ENCODE assay signal across 9 cellular contexts in the genomic region with DNA sequence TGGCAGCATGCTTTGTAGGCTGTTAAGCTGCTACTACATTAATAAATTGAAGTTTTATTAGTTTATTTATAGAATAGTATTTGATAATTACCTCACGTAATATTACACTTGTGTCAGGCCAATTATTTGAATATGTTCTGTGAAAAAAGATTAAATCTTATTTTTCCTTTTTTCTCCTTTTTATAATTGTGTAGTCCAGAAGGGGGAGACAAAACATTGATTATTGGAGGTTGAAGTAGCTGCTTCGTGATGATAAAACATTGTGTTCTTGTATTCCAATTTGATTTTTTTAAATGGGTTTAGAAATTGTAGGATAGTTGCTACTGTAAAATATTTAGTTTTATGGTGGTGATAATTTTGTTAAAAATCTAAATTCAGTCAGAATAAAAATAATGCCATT.
DNase-seq lines count a peak whose midpoint lies in the region; ATAC-seq, FAIRE-seq and TF ChIP-seq lines count a peak whose summit lies in the region.
"Had no signal": no experiment of that assay in that cellular context is flagged by ENCODE, and none has a peak within 500 bp of the region (broad histone marks: within the 10 kb centered on the region; RNA-seq: fewer than 3 reads in every experiment).

No MANE protein-coding gene starts in this region.

- H2BK15ac ChIP-seq in IMR-90 (ENCODE audit: low read depth, low read length): no peak overlapping the region

- H3K56ac ChIP-seq in IMR-90 (ENCODE audit: extremely low read depth, insufficient read depth, low read length): no peak overlapping the region

- peak; percentile 59 for DNase-seq in DMS 273 (lab: John Stamatoyannopoulos, UW; ENCODE audit: unreplicated experiment)
- peak; percentile 18 for DNase-seq in IMR-90
- DNase-seq in K562 (ENCODE audit: extremely low read depth in 1 of 4, low spot score in 3 of 4): peak in 2 of 4 experiments; percentile 1 to 2
- peak; percentile 22 for DNase-seq in myocyte (ENCODE audit: low read depth)
- no peak for DNase-seq in stimulated activated CD4-positive, alpha-beta T cell treated with anti-CD3 and anti-CD28 coated beads, Interleukin-4, amount 100 ng/mL, for 1 hour
- DNase-seq in NCI-H187 (lab: John Stamatoyannopoulos, UW): no peak

- no peak for TF ChIP-seq EP300 in K562 (IDR thresholded peaks at IDR 0.05; ENCODE audit: low read length)

- dilution Hi-C loops in IMR-90 (cut with HindIII; ENCODE audit: low sequenced_read_pairs, unreplicated experiment): no loop called here

- no peak overlapping the region for H2BK120ac ChIP-seq in IMR-90 (ENCODE audit: low read depth, low read length)

- intact Hi-C loops in IMR-90 (cut with micrococcal nuclease) (loop anchor here (2.0 to 5.0 kb wide), 2 partner anchors 398 to 914 kb away; no protein-coding TSS in a partner anchor), K562 (cut with micrococcal nuclease) (no loop called here)

- no peak overlapping the region for H3K18ac ChIP-seq in IMR-90 (ENCODE audit: low read depth, low read length)

- H3K9me3 ChIP-seq in IMR-90 (ENCODE audit: control insufficient read depth, insufficient read depth, low read length): no peaks in the 10 kb centered on the region
- no peaks in the 10 kb centered on the region for H3K9me3 ChIP-seq in K562 (replicated peaks; ENCODE audit: control insufficient read depth, insufficient read depth, low read depth, low read length)

- 0 out of 4 replicates have a peak, but pooled peaks cover 0 to 4% of the 10 kb centered on the region in 2 experiments for H3K79me1 ChIP-seq in IMR-90 (ENCODE audit: low read depth in 1 of 2, low read length in 2 of 2)

- POLR2A ChIA-PET in IMR-90 (lab: Charles Lee; ENCODE audit: unreplicated experiment): interaction anchor here (0.6 to 0.8 kb wide), 2 partner anchors 543 to 840 kb away, joined by 4 to 8 read pairs; no protein-coding TSS in a partner anchor
- POLR2A ChIA-PET in K562 (lab: Yijun Ruan, JAX): interaction anchor here (0.5 kb wide), 1 partner anchor 115 kb away, joined by 3 read pairs; no protein-coding TSS in a partner anchor

- TF ChIP-seq POLR2A in IMR-90 (IDR thresholded peaks at IDR 0.05; ENCODE audit: low read depth, low read length) (no peak), K562 (conservative IDR thresholded peaks at IDR 0.05) (no peak)

- H4K20me1 ChIP-seq in IMR-90 (ENCODE audit: insufficient read depth, low read length) (no peaks in the 10 kb centered on the region), K562 (replicated peaks; ENCODE audit: control insufficient read depth, insufficient read depth, low read length) (no peaks in the 10 kb centered on the region)

- peak; percentile 72 for TF ChIP-seq RAD21 in IMR-90 (IDR thresholded peaks at IDR 0.05; ENCODE audit: low read length)
- TF ChIP-seq RAD21 in K562 (CRISPR knock-in tag; conservative IDR thresholded peaks at IDR 0.05 in 1 of 2, IDR thresholded peaks at IDR 0.05 in 1 of 2): peak; percentile 20 to 56; a peak in 3 of 4 replicates

- no peak overlapping the region for H4K8ac ChIP-seq in IMR-90 (ENCODE audit: low read depth in 2 of 2, low read length in 2 of 2)

- no peak overlapping the region for H3K23ac ChIP-seq in IMR-90 (ENCODE audit: low read depth, low read length)

- H3K4me1 ChIP-seq in IMR-90 (ENCODE audit: control insufficient read depth, insufficient read depth, low read length) (no peaks in the 10 kb centered on the region), K562 (replicated peaks in 1 of 2; ENCODE audit: control insufficient read depth in 2 of 2, insufficient read depth in 2 of 2, low read length in 2 of 2) (no peaks in the 10 kb centered on the region)

- H3K27me3 ChIP-seq in IMR-90 (ENCODE audit: control insufficient read depth, insufficient read depth, low read length) (no peaks in the 10 kb centered on the region), K562 (ENCODE audit: control insufficient read depth in 2 of 2, insufficient read depth in 2 of 2, low read length in 2 of 2) (no peaks in the 10 kb centered on the region)

- no peak overlapping the region for H3K14ac ChIP-seq in IMR-90 (replicated peaks; ENCODE audit: low read depth, low read length)

- no peaks in the 10 kb centered on the region for H3K9me1 ChIP-seq in IMR-90 (ENCODE audit: insufficient read depth, low read length)
- H3K9me1 ChIP-seq in K562 (ENCODE audit: control insufficient read depth, insufficient read depth, low read length): no peaks in the 10 kb centered on the region

- H2BK5ac ChIP-seq in IMR-90 (ENCODE audit: low read depth, low read length, poor library complexity, severe bottlenecking): no peak overlapping the region

- ATAC-seq in IMR-90 (ENCODE audit: low read depth): no peak
- ATAC-seq in K562: no peak
- no peak for ATAC-seq in HG03571 (IDR thresholded peaks at IDR 0.05; ENCODE audit: unreplicated experiment)
- ATAC-seq in HG03135 (IDR thresholded peaks at IDR 0.05; ENCODE audit: unreplicated experiment): no peak

- no peak overlapping the region for H3K4ac ChIP-seq in IMR-90 (ENCODE audit: low read depth, low read length)

- TF ChIP-seq CTCF in IMR-90 (conservative IDR thresholded peaks at IDR 0.05; ENCODE audit: low read depth, low read length) (peak; percentile 62), K562 (IDR thresholded peaks at IDR 0.05 in 2 of 3, conservative IDR thresholded peaks at IDR 0.05 in 1 of 3; ENCODE audit: insufficient read depth in 2 of 3, low read depth in 1 of 3, low read length in 3 of 3) (peak in 1 of 3 experiments; percentile 50; a peak in 2 of 6 replicates)

- H3K36me3 ChIP-seq in IMR-90 (ENCODE audit: control insufficient read depth, insufficient read depth, low read length) (no peaks in the 10 kb centered on the region), K562 (ENCODE audit: control insufficient read depth, insufficient read depth, low read length) (no peaks in the 10 kb centered on the region)

- CTCF ChIA-PET in IMR-90 (lab: Yijun Ruan, JAX) (interaction anchor here (0.6 to 1.1 kb wide), 3 partner anchors 16 to 1526 kb away, joined by 3 to 4 read pairs (median 3); no protein-coding TSS in a partner anchor), K562 (lab: Yijun Ruan, JAX; ENCODE audit: low intra/inter-chr PET ratio) (no interaction called here)

- no peak overlapping the region for H4K5ac ChIP-seq in IMR-90 (ENCODE audit: low read depth, low read length)

- H3K4me2 ChIP-seq in IMR-90 (ENCODE audit: low read depth, low read length): no peak overlapping the region
- no peak overlapping the region for H3K4me2 ChIP-seq in K562 (ENCODE audit: insufficient read depth, low read length)

- no peak overlapping the region for H2BK20ac ChIP-seq in IMR-90 (ENCODE audit: low read depth, low read length)

- no peak overlapping the region for H4K91ac ChIP-seq in IMR-90 (ENCODE audit: insufficient read depth, low read depth, low read length)

- H3K4me3 ChIP-seq in IMR-90 (ENCODE audit: insufficient read depth, low read depth, low read length): no peak overlapping the region
- no peak overlapping the region for H3K4me3 ChIP-seq in K562

- FAIRE-seq in K562 (lab: Jason Lieb, UNC): no peak
- FAIRE-seq: islet of Langerhans had no signal

- BruUV-seq in IMR-90 (replicated peaks; lab: Mats Ljungman, UMichigan) (no TSS peak), K562 (replicated peaks; lab: Mats Ljungman, UMichigan) (no TSS peak)

- no peak overlapping the region for H2AK5ac ChIP-seq in IMR-90 (ENCODE audit: low read depth, low read length)

- no peak overlapping the region for H2AK9ac ChIP-seq in IMR-90 (replicated peaks; ENCODE audit: low read depth, low read length, poor library complexity)

- in situ Hi-C loops in IMR-90 (cut with MboI; ENCODE audit: low sequenced_read_pairs) (loop anchor here (25.0 kb wide), 1 partner anchor 917 kb away; no protein-coding TSS in a partner anchor), K562 (cut with MboI) (no loop called here)

- WGBS in IMR-90 (ENCODE audit: extremely low coverage in 2 of 2, insufficient read length in 1 of 2), 2 experiments: no CpG with 5 or more reads among the region's 2 CpGs
- 15% methylated on average over 2 of the region's 2 CpGs for WGBS in K562 (ENCODE audit: insufficient coverage, low coverage, missing lambda C conversion rate)

- H3K9ac ChIP-seq in IMR-90 (ENCODE audit: low read depth, low read length) (no peak overlapping the region), K562 (ENCODE audit: insufficient read depth in 1 of 2, low read depth in 2 of 2, low read length in 2 of 2) (no peak overlapping the region)

- no peak overlapping the region for H3K27ac ChIP-seq in IMR-90 (ENCODE audit: insufficient read depth, low read length)
- H3K27ac ChIP-seq in K562 (ENCODE audit: extremely low read depth, low read depth, low read length): no peak overlapping the region

- no peak overlapping the region for H2AFZ ChIP-seq in IMR-90 (replicated peaks; ENCODE audit: low read length, poor library complexity)
- H2AFZ ChIP-seq in K562 (ENCODE audit: low read depth, low read length): no peak overlapping the region

- no peaks in the 10 kb centered on the region for H3K79me2 ChIP-seq in K562 (ENCODE audit: control insufficient read depth, insufficient read depth, low read length)

TF ChIP-seq in IMR-90, 13 proteins besides CTCF, POLR2A, EP300 and RAD21:
- TF ChIP-seq SMC3 (IDR thresholded peaks at IDR 0.05; ENCODE audit: low read depth, low read length) (peak; percentile 52), MAFK (IDR thresholded peaks at IDR 0.05; ENCODE audit: low read depth, low read length) (no peak)

TF ChIP-seq in K562, 482 proteins besides CTCF, POLR2A, EP300 and RAD21 (continues in another document):
- TF ChIP-seq ETS2 (tag; IDR thresholded peaks at IDR 0.05; ENCODE audit: borderline replicate concordance, poor library complexity, severe bottlenecking) (no peak), RFX5 (IDR thresholded peaks at IDR 0.05; ENCODE audit: low read depth, low read length) (no peak), HNRNPH1 (optimal IDR thresholded peaks at IDR 0.05; ENCODE audit: low read depth, low read length) (no peak), PHF20 (IDR thresholded peaks at IDR 0.05; ENCODE audit: partially characterized antibody) (no peak)
- TF ChIP-seq, protein P1, sequence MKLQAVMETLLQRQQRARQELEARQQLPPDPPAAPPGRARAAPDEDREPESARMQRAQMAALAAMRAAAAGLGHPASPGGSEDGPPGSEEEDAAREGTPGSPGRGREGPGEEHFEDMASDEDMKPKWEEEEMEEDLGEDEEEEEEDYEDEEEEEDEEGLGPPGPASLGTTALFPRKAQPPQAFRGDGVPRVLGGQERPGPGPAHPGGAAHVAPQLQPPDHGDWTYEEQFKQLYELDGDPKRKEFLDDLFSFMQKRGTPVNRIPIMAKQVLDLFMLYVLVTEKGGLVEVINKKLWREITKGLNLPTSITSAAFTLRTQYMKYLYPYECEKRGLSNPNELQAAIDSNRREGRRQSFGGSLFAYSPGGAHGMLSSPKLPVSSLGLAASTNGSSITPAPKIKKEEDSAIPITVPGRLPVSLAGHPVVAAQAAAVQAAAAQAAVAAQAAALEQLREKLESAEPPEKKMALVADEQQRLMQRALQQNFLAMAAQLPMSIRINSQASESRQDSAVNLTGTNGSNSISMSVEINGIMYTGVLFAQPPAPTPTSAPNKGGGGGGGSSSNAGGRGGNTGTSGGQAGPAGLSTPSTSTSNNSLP (IDR thresholded peaks at IDR 0.05; ENCODE audit: borderline replicate concordance, low read depth, low read length): no peak

Comparison
In these comparisons a context has a peak if more than half of its experiments do, and no peak if none do; other contexts are left out.
1. DNase-seq: peak in DMS 273 (single experiment), IMR-90 (single experiment) and myocyte (single experiment); none in stimulated activated CD4-positive, alpha-beta T cell treated with anti-CD3 and anti-CD28 coated beads, Interleukin-4, amount 100 ng/mL, for 1 hour (single experiment) and NCI-H187 (0 of 2).